Comparison of ENCODE assay signal across 33 cellular contexts in genomic region chr4:180219080-180219479, GRCh38.
"Had no signal": no experiment of that assay in that cellular context is flagged by ENCODE, and none has a peak within 500 bp of the region (broad histone marks: within the 10 kb centered on the region; RNA-seq: fewer than 3 reads in every experiment).

No MANE protein-coding gene starts in this region.

- H3K9me3 ChIP-seq: body of pancreas had no signal

- H3K27ac ChIP-seq: adrenal gland, body of pancreas, brain microvascular endothelial cell, breast epithelium, VCaP had no signal

- H3K27me3 ChIP-seq: adrenal gland, body of pancreas, brain microvascular endothelial cell, breast epithelium had no signal

- H3K4me1 ChIP-seq: adrenal gland, body of pancreas, breast epithelium had no signal

- ATAC-seq: activated CD8-positive, alpha-beta T cell treated with anti-CD3 and anti-CD28 coated beads for 36 hours; activated naive CD4-positive, alpha-beta T cell treated with anti-CD3 and anti-CD28 coated beads, Interleukin-2, amount 50 U/mL, for 72 hours; activated T-cell treated with anti-CD3 and anti-CD28 coated beads, Interleukin-2, amount 50 U/mL, for 4 hours; activated T-cell treated with anti-CD3 and anti-CD28 coated beads, Interleukin-2, amount 50 U/mL, for 72 hours; activated T-helper 17 cell treated with anti-CD3 and anti-CD28 coated beads, Interleukin-2, amount 50 U/mL, for 72 hours; body of pancreas had no signal

- FAIRE-seq: astrocyte, TTC549 had no signal

- DNase-seq: activated B cell treated with CpG ODN at 0.5 μM for 24 hours; activated CD4-positive, alpha-beta memory T cell treated with anti-CD3 and anti-CD28 coated beads for 36 hours; activated CD4-positive, alpha-beta T cell treated with anti-CD3 and anti-CD28 coated beads for 4 hours; activated CD4-positive, alpha-beta T cell treated with anti-CD3 and anti-CD28 coated beads, Interleukin-2, amount 10 ng/mL, durations not matched to agents 24 days and 14 days; activated CD4-positive, alpha-beta T cell treated with anti-CD3 and anti-CD28 coated beads, Interleukin-2, amount 50 U/mL, for 1 hour; activated CD4-positive, alpha-beta T cell treated with anti-CD3 and anti-CD28 coated beads, Interleukin-2, amount 50 U/mL, for 4 hours; activated CD4-positive, CD25-positive, alpha-beta regulatory T cell treated with anti-CD3 and anti-CD28 coated beads, Interleukin-2, amount 50 U/mL, for 72 hours; activated CD8-positive, alpha-beta memory T cell treated with anti-CD3 and anti-CD28 coated beads, Interleukin-2, amount 50 U/mL, for 4 hours; activated CD8-positive, alpha-beta T cell treated with anti-CD3 and anti-CD28 coated beads for 36 hours; activated effector memory CD4-positive, alpha-beta T cell treated with anti-CD3 and anti-CD28 coated beads, Interleukin-2, amount 50 U/mL, for 16 hours; activated gamma-delta T cell treated with Interleukin-2 at 50 U/mL for 16 hours; activated naive CD4-positive, alpha-beta T cell; activated naive CD4-positive, alpha-beta T cell treated with anti-CD3 and anti-CD28 coated beads for 36 hours; activated naive CD4-positive, alpha-beta T cell treated with anti-CD3 and anti-CD28 coated beads, Interleukin-2, amount 50 U/mL, for 16 hours; activated naive CD8-positive, alpha-beta T cell treated with anti-CD3 and anti-CD28 coated beads for 36 hours; activated T-cell treated with anti-CD3 and anti-CD28 coated beads for 4 hours; activated T-cell treated with anti-CD3 and anti-CD28 coated beads, Interleukin-2, amount 50 U/mL, for 1 hour; activated T-cell treated with anti-CD3 and anti-CD28 coated beads, Interleukin-2, amount 50 U/mL, for 4 hours; activated T-cell treated with anti-CD3 and anti-CD28 coated beads, Interleukin-2, amount 50 U/mL, for 72 hours; adrenal gland; amniotic stem cell; aorta; body of pancreas; brain microvascular endothelial cell; central memory CD4-positive, alpha-beta T cell; T-helper 2 cell; T-helper 9 cell had no signal

- H3K4me3 ChIP-seq: adrenal gland, body of pancreas, breast epithelium had no signal

- H3K36me3 ChIP-seq: adrenal gland, brain microvascular endothelial cell, breast epithelium had no signal
